ENCODE assay signal across 1 cellular context in the genomic region with DNA sequence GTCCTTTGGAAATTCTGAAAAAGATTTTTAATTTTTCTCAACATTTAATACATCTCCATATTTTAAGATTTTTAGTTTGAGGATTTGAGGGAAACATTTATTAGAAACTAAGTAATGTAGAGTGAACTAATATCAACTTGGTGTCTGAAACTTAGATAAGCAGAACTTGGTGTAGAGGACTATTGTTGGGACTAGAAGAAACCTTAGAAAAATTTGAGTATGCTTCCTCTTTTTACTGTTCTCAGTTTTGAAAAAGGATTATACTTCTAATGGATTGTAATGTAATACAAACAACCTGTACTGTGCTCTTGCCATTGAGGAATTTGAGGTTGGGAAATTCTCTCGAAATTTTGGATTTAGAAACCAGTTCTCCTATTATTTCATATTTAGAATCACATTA.
TF ChIP-seq lines count a peak whose summit lies in the region.

No MANE protein-coding gene starts in this region.

TF ChIP-seq in HepG2, 621 proteins besides CTCF, POLR2A, EP300 and RAD21 (continued from another document):
- TF ChIP-seq, protein P1, sequence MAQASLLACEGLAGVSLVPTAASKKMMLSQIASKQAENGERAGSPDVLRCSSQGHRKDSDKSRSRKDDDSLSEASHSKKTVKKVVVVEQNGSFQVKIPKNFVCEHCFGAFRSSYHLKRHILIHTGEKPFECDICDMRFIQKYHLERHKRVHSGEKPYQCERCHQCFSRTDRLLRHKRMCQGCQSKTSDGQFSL (CRISPR knock-in tag; IDR thresholded peaks at IDR 0.05): no peak
- TF ChIP-seq, protein P2, sequence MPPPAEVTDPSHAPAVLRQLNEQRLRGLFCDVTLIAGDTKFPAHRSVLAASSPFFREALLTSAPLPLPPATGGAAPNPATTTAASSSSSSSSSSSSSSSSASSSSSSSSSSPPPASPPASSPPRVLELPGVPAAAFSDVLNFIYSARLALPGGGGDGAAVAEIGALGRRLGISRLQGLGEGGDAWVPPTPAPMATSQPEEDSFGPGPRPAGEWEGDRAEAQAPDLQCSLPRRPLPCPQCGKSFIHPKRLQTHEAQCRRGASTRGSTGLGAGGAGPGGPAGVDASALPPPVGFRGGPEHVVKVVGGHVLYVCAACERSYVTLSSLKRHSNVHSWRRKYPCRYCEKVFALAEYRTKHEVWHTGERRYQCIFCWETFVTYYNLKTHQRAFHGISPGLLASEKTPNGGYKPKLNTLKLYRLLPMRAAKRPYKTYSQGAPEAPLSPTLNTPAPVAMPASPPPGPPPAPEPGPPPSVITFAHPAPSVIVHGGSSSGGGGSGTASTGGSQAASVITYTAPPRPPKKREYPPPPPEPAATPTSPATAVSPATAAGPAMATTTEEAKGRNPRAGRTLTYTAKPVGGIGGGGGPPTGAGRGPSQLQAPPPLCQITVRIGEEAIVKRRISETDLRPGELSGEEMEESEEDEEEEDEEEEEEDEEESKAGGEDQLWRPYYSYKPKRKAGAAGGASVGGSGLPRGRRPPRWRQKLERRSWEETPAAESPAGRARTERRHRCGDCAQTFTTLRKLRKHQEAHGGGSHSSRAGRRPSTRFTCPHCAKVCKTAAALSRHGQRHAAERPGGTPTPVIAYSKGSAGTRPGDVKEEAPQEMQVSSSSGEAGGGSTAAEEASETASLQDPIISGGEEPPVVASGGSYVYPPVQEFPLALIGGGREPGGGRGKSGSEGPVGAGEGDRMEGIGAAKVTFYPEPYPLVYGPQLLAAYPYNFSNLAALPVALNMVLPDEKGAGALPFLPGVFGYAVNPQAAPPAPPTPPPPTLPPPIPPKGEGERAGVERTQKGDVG (CRISPR knock-in tag; IDR thresholded peaks at IDR 0.05; ENCODE audit: borderline replicate concordance): no peak
- TF ChIP-seq, protein P3, sequence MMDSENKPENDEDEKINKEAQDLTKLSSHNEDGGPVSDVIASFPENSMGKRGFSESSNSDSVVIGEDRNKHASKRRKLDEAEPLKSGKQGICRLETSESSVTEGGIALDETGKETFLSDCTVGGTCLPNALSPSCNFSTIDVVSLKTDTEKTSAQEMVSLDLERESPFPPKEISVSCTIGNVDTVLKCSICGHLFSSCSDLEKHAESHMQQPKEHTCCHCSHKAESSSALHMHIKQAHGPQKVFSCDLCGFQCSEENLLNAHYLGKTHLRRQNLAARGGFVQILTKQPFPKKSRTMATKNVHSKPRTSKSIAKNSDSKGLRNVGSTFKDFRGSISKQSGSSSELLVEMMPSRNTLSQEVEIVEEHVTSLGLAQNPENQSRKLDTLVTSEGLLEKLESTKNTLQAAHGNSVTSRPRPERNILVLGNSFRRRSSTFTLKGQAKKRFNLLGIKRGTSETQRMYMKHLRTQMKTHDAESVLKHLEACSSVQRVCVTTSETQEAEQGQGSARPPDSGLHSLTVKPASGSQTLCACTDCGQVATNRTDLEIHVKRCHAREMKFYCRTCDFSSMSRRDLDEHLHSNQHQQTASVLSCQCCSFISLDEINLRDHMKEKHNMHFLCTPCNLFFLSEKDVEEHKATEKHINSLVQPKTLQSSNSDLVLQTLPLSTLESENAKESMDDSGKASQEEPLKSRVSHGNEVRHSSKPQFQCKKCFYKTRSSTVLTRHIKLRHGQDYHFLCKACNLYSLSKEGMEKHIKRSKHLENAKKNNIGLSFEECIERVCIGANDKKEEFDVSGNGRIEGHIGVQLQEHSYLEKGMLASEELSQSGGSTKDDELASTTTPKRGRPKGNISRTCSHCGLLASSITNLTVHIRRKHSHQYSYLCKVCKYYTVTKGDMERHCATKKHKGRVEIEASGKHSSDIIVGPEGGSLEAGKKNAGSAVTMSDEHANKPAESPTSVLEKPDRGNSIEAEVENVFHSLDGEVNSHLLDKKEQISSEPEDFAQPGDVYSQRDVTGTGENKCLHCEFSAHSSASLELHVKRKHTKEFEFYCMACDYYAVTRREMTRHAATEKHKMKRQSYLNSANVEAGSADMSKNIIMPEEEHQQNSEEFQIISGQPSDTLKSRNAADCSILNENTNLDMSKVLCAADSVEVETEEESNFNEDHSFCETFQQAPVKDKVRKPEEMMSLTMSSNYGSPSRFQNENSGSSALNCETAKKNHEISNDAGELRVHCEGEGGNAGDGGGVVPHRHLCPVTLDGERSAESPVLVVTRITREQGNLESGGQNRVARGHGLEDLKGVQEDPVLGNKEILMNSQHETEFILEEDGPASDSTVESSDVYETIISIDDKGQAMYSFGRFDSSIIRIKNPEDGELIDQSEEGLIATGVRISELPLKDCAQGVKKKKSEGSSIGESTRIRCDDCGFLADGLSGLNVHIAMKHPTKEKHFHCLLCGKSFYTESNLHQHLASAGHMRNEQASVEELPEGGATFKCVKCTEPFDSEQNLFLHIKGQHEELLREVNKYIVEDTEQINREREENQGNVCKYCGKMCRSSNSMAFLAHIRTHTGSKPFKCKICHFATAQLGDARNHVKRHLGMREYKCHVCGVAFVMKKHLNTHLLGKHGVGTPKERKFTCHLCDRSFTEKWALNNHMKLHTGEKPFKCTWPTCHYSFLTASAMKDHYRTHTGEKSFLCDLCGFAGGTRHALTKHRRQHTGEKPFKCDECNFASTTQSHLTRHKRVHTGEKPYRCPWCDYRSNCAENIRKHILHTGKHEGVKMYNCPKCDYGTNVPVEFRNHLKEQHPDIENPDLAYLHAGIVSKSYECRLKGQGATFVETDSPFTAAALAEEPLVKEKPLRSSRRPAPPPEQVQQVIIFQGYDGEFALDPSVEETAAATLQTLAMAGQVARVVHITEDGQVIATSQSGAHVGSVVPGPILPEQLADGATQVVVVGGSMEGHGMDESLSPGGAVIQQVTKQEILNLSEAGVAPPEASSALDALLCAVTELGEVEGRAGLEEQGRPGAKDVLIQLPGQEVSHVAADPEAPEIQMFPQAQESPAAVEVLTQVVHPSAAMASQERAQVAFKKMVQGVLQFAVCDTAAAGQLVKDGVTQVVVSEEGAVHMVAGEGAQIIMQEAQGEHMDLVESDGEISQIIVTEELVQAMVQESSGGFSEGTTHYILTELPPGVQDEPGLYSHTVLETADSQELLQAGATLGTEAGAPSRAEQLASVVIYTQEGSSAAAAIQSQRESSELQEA (CRISPR knock-in tag; IDR thresholded peaks at IDR 0.05; ENCODE audit: not compliant biosample characterization): no peak
